In the genomic region with DNA sequence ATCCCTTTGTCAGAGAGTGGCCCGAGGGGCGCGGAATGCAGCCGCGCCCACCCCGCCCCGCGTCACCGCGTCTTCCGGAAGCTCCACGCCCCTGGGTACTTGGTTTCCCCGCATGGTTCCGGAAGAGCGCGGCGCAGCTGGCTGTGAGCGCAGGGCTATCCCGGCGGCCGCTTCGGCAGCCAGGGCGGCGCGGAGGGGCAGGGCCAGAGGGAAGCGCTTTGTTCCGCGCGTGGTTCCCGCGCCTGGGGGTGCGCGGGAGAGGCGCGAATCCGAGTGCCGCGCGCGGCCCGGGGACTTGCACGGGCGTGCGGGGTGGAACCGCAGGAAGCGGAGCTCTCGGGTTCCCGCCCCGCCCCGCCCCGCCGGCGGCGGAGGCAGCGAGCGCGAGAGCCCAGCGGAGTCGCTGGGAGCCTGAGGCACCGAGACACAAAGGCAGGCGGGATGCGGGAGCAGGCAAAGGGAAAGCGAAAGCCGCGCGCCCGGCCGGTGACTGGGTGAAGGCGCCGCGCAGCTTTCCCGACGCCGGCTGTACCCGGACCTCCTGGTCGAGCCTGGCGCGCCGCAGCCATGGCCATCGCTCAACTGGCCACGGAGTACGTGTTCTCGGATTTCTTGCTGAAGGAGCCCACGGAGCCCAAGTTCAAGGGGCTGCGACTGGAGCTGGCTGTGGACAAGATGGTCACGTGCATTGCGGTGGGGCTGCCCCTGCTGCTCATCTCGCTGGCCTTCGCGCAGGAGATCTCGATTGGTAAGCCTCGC, we compare ENCODE assay signal across 8 cellular contexts. TPM values are rescaled to one million over a fixed set of nuclear protein-coding genes. Genes with fewer than 3 reads are reported as not detected.
DNase-seq lines count a peak whose midpoint lies in the region; ATAC-seq and TF ChIP-seq lines count a peak whose summit lies in the region.

A gene with protein sequence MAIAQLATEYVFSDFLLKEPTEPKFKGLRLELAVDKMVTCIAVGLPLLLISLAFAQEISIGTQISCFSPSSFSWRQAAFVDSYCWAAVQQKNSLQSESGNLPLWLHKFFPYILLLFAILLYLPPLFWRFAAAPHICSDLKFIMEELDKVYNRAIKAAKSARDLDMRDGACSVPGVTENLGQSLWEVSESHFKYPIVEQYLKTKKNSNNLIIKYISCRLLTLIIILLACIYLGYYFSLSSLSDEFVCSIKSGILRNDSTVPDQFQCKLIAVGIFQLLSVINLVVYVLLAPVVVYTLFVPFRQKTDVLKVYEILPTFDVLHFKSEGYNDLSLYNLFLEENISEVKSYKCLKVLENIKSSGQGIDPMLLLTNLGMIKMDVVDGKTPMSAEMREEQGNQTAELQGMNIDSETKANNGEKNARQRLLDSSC (plus strand): TSS at position 96 of the 759 bp plus-strand sequence. CDS start 472 bp downstream, at position 568.

- H3K79me2 ChIP-seq in MM.1S (ENCODE audit: low read length) = peaks cover 47% of the 10 kb centered on the region
- H3K79me2 ChIP-seq in osteoblast (ENCODE audit: insufficient read depth, low read length) = peaks cover 42% of the 10 kb centered on the region

- no peaks in the 10 kb centered on the region for H3K9me2 ChIP-seq in MM.1S (replicated peaks; ENCODE audit: insufficient read depth, low read length)

- TF ChIP-seq CTCF in MM.1S (IDR thresholded peaks at IDR 0.05; ENCODE audit: low read length) (no peak), osteoblast (IDR thresholded peaks at IDR 0.05; ENCODE audit: extremely low read depth, low read depth, low read length) (no peak), thoracic aorta (IDR thresholded peaks at IDR 0.05) (no peak)

- H4K20me1 ChIP-seq in MM.1S (ENCODE audit: insufficient read depth, low read length) (no peaks in the 10 kb centered on the region), osteoblast (ENCODE audit: insufficient read depth, low read length) (peaks cover 9% of the 10 kb centered on the region)

- ATAC-seq in thoracic aorta (ENCODE audit: insufficient number of reproducible peaks, low FRiP score, low read depth) = peak; percentile 47

- H3K27ac Mint-ChIP-seq in activated naive CD4-positive, alpha-beta T cell treated with anti-CD3 and anti-CD28 coated beads, Interleukin-2, amount 10 ng/mL, durations not matched to agents 7 days and 5 days = peak within 1 kb of the TSS; percentile 91

- no peak within 1 kb of the TSS for H3K4me3 Mint-ChIP-seq in activated naive CD4-positive, alpha-beta T cell treated with anti-CD3 and anti-CD28 coated beads, Interleukin-2, amount 10 ng/mL, durations not matched to agents 7 days and 5 days

- no peaks in the 10 kb centered on the region for H3K36me3 Mint-ChIP-seq in activated naive CD4-positive, alpha-beta T cell treated with anti-CD3 and anti-CD28 coated beads, Interleukin-2, amount 10 ng/mL, durations not matched to agents 7 days and 5 days

- peaks cover 6% of the 10 kb centered on the region for H3K9me3 Mint-ChIP-seq in activated naive CD4-positive, alpha-beta T cell treated with anti-CD3 and anti-CD28 coated beads, Interleukin-2, amount 10 ng/mL, durations not matched to agents 7 days and 5 days

- DNase-seq in GM03348 (ENCODE audit: low spot score) (peak; percentile 92), HCEC 1CT (peak; percentile 88), MM.1S (peak; percentile 87), SK-N-DZ (ENCODE audit: low spot score) (peak; percentile 93), glomerular visceral epithelial cell (ENCODE audit: extremely low spot score) (peak; percentile 87), osteoblast (ENCODE audit: insufficient read length, low spot score, missing footprints) (peak; percentile 95), thoracic aorta (ENCODE audit: low spot score) (no peak)
- DNase-seq in activated naive CD4-positive, alpha-beta T cell treated with anti-CD3 and anti-CD28 coated beads, Interleukin-2, amount 10 ng/mL, durations not matched to agents 7 days and 5 days = peak; percentile 85

- peaks cover 21% of the 10 kb centered on the region for H3K4me1 Mint-ChIP-seq in activated naive CD4-positive, alpha-beta T cell treated with anti-CD3 and anti-CD28 coated beads, Interleukin-2, amount 10 ng/mL, durations not matched to agents 7 days and 5 days

- H3F3A ChIP-seq in MM.1S (ENCODE audit: insufficient read depth, low read length) = peaks cover 16% of the 10 kb centered on the region

- H3K36me3 ChIP-seq in MM.1S (replicated peaks; ENCODE audit: insufficient read depth, low read length) (no peaks in the 10 kb centered on the region), osteoblast (ENCODE audit: insufficient read depth, low read length) (no peaks in the 10 kb centered on the region), thoracic aorta (no peaks in the 10 kb centered on the region)

- H2AFZ ChIP-seq in MM.1S (ENCODE audit: low read length) (peak within 1 kb of the TSS; percentile 92), osteoblast (ENCODE audit: low read length) (peak within 1 kb of the TSS; percentile 92)

- peaks cover 4% of the 10 kb centered on the region for H3K27me3 Mint-ChIP-seq in activated naive CD4-positive, alpha-beta T cell treated with anti-CD3 and anti-CD28 coated beads, Interleukin-2, amount 10 ng/mL, durations not matched to agents 7 days and 5 days

- H3K9me3 ChIP-seq in MM.1S (replicated peaks; ENCODE audit: insufficient read depth, low read length) = no peaks in the 10 kb centered on the region
- no peaks in the 10 kb centered on the region for H3K9me3 ChIP-seq in osteoblast (ENCODE audit: low read depth, low read length)
- no peaks in the 10 kb centered on the region for H3K9me3 ChIP-seq in thoracic aorta

- CTCF ChIA-PET in activated naive CD4-positive, alpha-beta T cell treated with anti-CD3 and anti-CD28 coated beads, Interleukin-2, amount 10 ng/mL, durations not matched to agents 7 days and 5 days (lab: Charles Lee) = interaction anchor here (0.8 to 1.3 kb wide), 2 partner anchors 9 to 55 kb away, joined by 3 read pairs; no protein-coding TSS in a partner anchor

- peak within 1 kb of the TSS; percentile 89 for H3K9ac ChIP-seq in MM.1S (ENCODE audit: low read length)

- H3K27me3 ChIP-seq in MM.1S (replicated peaks; ENCODE audit: insufficient read depth, low read length) (no peaks in the 10 kb centered on the region), osteoblast (ENCODE audit: insufficient read depth, low read length) (no peaks in the 10 kb centered on the region), thoracic aorta (replicated peaks; ENCODE audit: insufficient read depth) (no peaks in the 10 kb centered on the region)

- H3K4me1 ChIP-seq in MM.1S (ENCODE audit: low read length) = peaks cover 18% of the 10 kb centered on the region
- H3K4me1 ChIP-seq in osteoblast (ENCODE audit: insufficient read depth, low read length) = peaks cover 42% of the 10 kb centered on the region
- peaks cover 37 to 46% of the 10 kb centered on the region in 2 donors for H3K4me1 ChIP-seq in thoracic aorta (ENCODE audit: control insufficient read depth in 1 of 2, low read depth in 2 of 2)

- H3K4me3 ChIP-seq in MM.1S (ENCODE audit: low read length) (peak within 1 kb of the TSS; percentile 99), osteoblast (ENCODE audit: insufficient read depth, low read length) (peak within 1 kb of the TSS; percentile 88), thoracic aorta (peak within 1 kb of the TSS; percentile 92)

- H3K4me2 ChIP-seq in MM.1S (ENCODE audit: low read depth, low read length) = peak within 1 kb of the TSS; percentile 89
- H3K4me2 ChIP-seq in osteoblast (ENCODE audit: insufficient read depth, low read length) = peak within 1 kb of the TSS; percentile 98

- H3K27ac ChIP-seq in MM.1S (ENCODE audit: low read length) = peak within 1 kb of the TSS; percentile 92
- peak within 1 kb of the TSS; percentile 89 for H3K27ac ChIP-seq in osteoblast (ENCODE audit: low read depth, low read length)
- peak within 1 kb of the TSS; percentile 91 to 92 for H3K27ac ChIP-seq in thoracic aorta

RNA-seq across cellular contexts. Expression of the gene that starts here (rescaled TPM):
- polyA plus RNA-seq in SK-N-DZ (2014; cell fraction: cytosol; rRNA removed) = 45.6 and 51.8 TPM in 2 replicates
- polyA plus RNA-seq in SK-N-DZ (2014; cell fraction: nucleus; rRNA removed) = 22.3 and 28.4 TPM in 2 replicates
- total RNA-seq in osteoblast (41.3 and 48.1 TPM in 2 replicates), thoracic aorta (10 to 100 TPM; 29.6 to 49.2 TPM)
